In genomic region chr12:111444706-111445310, GRCh38 we compare ENCODE assay signal across 8 cellular contexts. TPM values are rescaled to one million over a fixed set of nuclear protein-coding genes. Genes with fewer than 3 reads are reported as not detected.
DNase-seq lines count a peak whose midpoint lies in the region; ATAC-seq, FAIRE-seq and TF ChIP-seq lines count a peak whose summit lies in the region.

No MANE protein-coding gene starts in this region.

- no peak overlapping the region for H3K4me3 ChIP-seq in A549
- H3K4me3 ChIP-seq in choroid plexus epithelial cell (ENCODE audit: low read depth, low read length) = no peak overlapping the region

- 83% methylated on average over 7 of the region's 10 CpGs for WGBS in A549 (ENCODE audit: missing lambda C conversion rate)

- FAIRE-seq in A549 (lab: Jason Lieb, UNC) = no peak

- no peak for TF ChIP-seq POLR2A in A549 (IDR thresholded peaks at IDR 0.05; ENCODE audit: low read length)

- H3K27me3 Mint-ChIP-seq in activated B cell treated with CpG ODN at 0.5 μM for 24 hours = no peaks in the 10 kb centered on the region

- POLR2A ChIA-PET in A549 (lab: Yijun Ruan, JAX) = interaction anchor here (0.5 to 0.6 kb wide), 2 partner anchors 186 to 1929 kb away, joined by 5 read pairs; no protein-coding TSS in a partner anchor
- POLR2A ChIA-PET in activated B cell treated with CpG ODN at 0.5 μM for 24 hours (lab: Charles Lee) = interaction anchor here (0.5 to 6.6 kb wide), 10 partner anchors 12 to 568 kb away, joined by 3 to 122 read pairs (median 8); partner anchors contain the start of genes ERP29, SH2B3 and TMEM116

- ATAC-seq in A549 (peak; percentile 3 to 11; a peak in 3 of 6 replicates), GM19328 (IDR thresholded peaks at IDR 0.05; ENCODE audit: unreplicated experiment) (peak; percentile 81), HG03442 (IDR thresholded peaks at IDR 0.05; ENCODE audit: unreplicated experiment) (peak; percentile 77), activated B cell treated with CpG ODN at 0.5 μM for 24 hours (ENCODE audit: low read depth) (peak; percentile 93)

- peaks cover 68% of the 10 kb centered on the region for H3K36me3 Mint-ChIP-seq in activated B cell treated with CpG ODN at 0.5 μM for 24 hours (ENCODE audit: low read depth)

- TF ChIP-seq EP300 in A549 (IDR thresholded peaks at IDR 0.05) = no peak

- no peak overlapping the region for H3K4me2 ChIP-seq in A549

- H3K4me1 ChIP-seq in A549 = no peaks in the 10 kb centered on the region

- no peak for DNase-seq in A549 (ENCODE audit: low read depth in 1 of 2, low spot score in 1 of 2)
- peak; percentile 75 for DNase-seq in activated B cell treated with CpG ODN at 0.5 μM for 24 hours
- peak; percentile 64 for DNase-seq in choroid plexus epithelial cell (ENCODE audit: low read depth)
- peak; percentile 42 for DNase-seq in midbrain (lab: John Stamatoyannopoulos, UW)
- peak; percentile 77 to 88 for DNase-seq in stimulated activated CD8-positive, alpha-beta memory T cell treated with anti-CD3 and anti-CD28 coated beads, Interleukin-7, amount 100 ng/mL, for 48 hours (ENCODE audit: extremely low read depth in 1 of 2, low read depth in 1 of 2)
- DNase-seq in KG1 (lab: John Stamatoyannopoulos, UW) = no peak

- TF ChIP-seq RAD21 in A549 (conservative IDR thresholded peaks at IDR 0.05 in 1 of 2, IDR thresholded peaks at IDR 0.05 in 1 of 2) = no peak

- H3K27ac Mint-ChIP-seq in activated B cell treated with CpG ODN at 0.5 μM for 24 hours = peak overlapping the region; percentile 78

- no peak for TF ChIP-seq CTCF in A549 (IDR thresholded peaks at IDR 0.05)
- TF ChIP-seq CTCF in activated B cell treated with CpG ODN at 0.5 μM for 24 hours (IDR thresholded peaks at IDR 0.05) = no peak
- TF ChIP-seq CTCF in choroid plexus epithelial cell (conservative IDR thresholded peaks at IDR 0.05; ENCODE audit: low read depth, low read length) = peak; percentile 16

- peak overlapping the region; percentile 48 for H3K4me3 Mint-ChIP-seq in activated B cell treated with CpG ODN at 0.5 μM for 24 hours

- peaks cover 88% of the 10 kb centered on the region for H3K4me1 Mint-ChIP-seq in activated B cell treated with CpG ODN at 0.5 μM for 24 hours

- H3K9me3 Mint-ChIP-seq in activated B cell treated with CpG ODN at 0.5 μM for 24 hours = no peaks in the 10 kb centered on the region

- CTCF ChIA-PET in A549 (lab: Yijun Ruan, JAX) (interaction anchor here (0.6 to 17.4 kb wide), 6 partner anchors 10 to 100 kb away, joined by 3 to 154 read pairs (median 4); no protein-coding TSS in a partner anchor), activated B cell treated with CpG ODN at 0.5 μM for 24 hours (lab: Charles Lee) (interaction anchor here (0.6 to 4.3 kb wide), 8 partner anchors 9 to 546 kb away, joined by 3 to 47 read pairs (median 6); partner anchors contain the start of gene SH2B3)

- intact Hi-C loops in activated B cell treated with CpG ODN at 0.5 μM for 24 hours (cut with micrococcal nuclease) = loop anchor here (1.0 kb wide), 4 partner anchors 10 to 48 kb away; no protein-coding TSS in a partner anchor

- no peaks in the 10 kb centered on the region for H3K9me3 ChIP-seq in A549

- no peak overlapping the region for H3K27ac ChIP-seq in A549

TF ChIP-seq in A549, 52 proteins besides CTCF, POLR2A, EP300 and RAD21:
- TF ChIP-seq MAFK (IDR thresholded peaks at IDR 0.05; ENCODE audit: partially characterized antibody) (peak; percentile 47), ZFP36 (IDR thresholded peaks at IDR 0.05; ENCODE audit: borderline replicate concordance, partially characterized antibody) (no peak), ZC3H11A (IDR thresholded peaks at IDR 0.05) (no peak), BHLHE40 (IDR thresholded peaks at IDR 0.05; ENCODE audit: low read depth, low read length) (no peak), ATOH8 (CRISPR knock-in tag; IDR thresholded peaks at IDR 0.05; ENCODE audit: low read depth) (no peak), FOSB (CRISPR knock-in tag; IDR thresholded peaks at IDR 0.05) (no peak), ZSCAN20 (CRISPR knock-in tag; IDR thresholded peaks at IDR 0.05) (no peak), MAX (IDR thresholded peaks at IDR 0.05) (no peak), TP53 (CRISPR knock-in tag; IDR thresholded peaks at IDR 0.05) (no peak)

RNA-seq across cellular contexts. Expression of gene SH2B3, which starts 39.1 kb away (rescaled TPM):
- 2.3 and 2.9 TPM in 2 replicates for polyA plus RNA-seq in A549 (2011; rRNA removed)
- 2.1 and 2.8 TPM in 2 replicates for polyA plus RNA-seq in A549 (2012; cell fraction: cytosol; rRNA removed)
- 2.5 and 2.9 TPM in 2 replicates for polyA plus RNA-seq in A549 (2012; cell fraction: nucleus; rRNA removed)
- polyA plus RNA-seq in A549 (2017; fragmentation: RNase III; extraction: RNeasy Plus Mini Kit Qiagen cat#74134 plus additional on column Dnase treatment) = 2.4 to 2.5 TPM (median 2.5 TPM) in 3 replicates
- 2.5 and 2.6 TPM in 2 replicates for polyA minus RNA-seq in A549 (2011; rRNA and poly(A)+ RNA removed)
- 46.7 and 50.7 TPM in 2 replicates for total RNA-seq in activated B cell treated with CpG ODN at 0.5 μM for 24 hours

Comparison
In these comparisons a context has a peak if more than half of its experiments do, and no peak if none do; other contexts are left out.
1. ATAC-seq: peak in every context shown above with its lines; median percentile 93 in activated B cell treated with CpG ODN at 0.5 μM for 24 hours; 81 in GM19328; 77 in HG03442; 7 in A549.
2. DNase-seq: peak in activated B cell treated with CpG ODN at 0.5 μM for 24 hours (single experiment), choroid plexus epithelial cell (single experiment), midbrain (single experiment) and stimulated activated CD8-positive, alpha-beta memory T cell treated with anti-CD3 and anti-CD28 coated beads, Interleukin-7, amount 100 ng/mL, for 48 hours (2 of 2); none in A549 (0 of 2) and KG1 (single experiment).